ENCODE assay signal across 25 cellular contexts in genomic region chr10:61486251-61486650, GRCh38. TPM values are rescaled to one million over a fixed set of nuclear protein-coding genes. Genes with fewer than 3 reads are reported as not detected.
DNase-seq lines count a peak whose midpoint lies in the region; ATAC-seq and TF ChIP-seq lines count a peak whose summit lies in the region.
"Had no signal": no experiment of that assay in that cellular context is flagged by ENCODE, and none has a peak within 500 bp of the region (broad histone marks: within the 10 kb centered on the region; RNA-seq: fewer than 3 reads in every experiment).

No MANE protein-coding gene starts in this region.

- no peak for TF ChIP-seq CTCF in DND-41 (IDR thresholded peaks at IDR 0.05; ENCODE audit: borderline replicate concordance, extremely low read depth, low read length, poor library complexity, severe bottlenecking)
- TF ChIP-seq CTCF in osteocyte (IDR thresholded peaks at IDR 0.05): no peak
- TF ChIP-seq CTCF in upper lobe of right lung (IDR thresholded peaks at IDR 0.05): no peak
- TF ChIP-seq CTCF in GM10248 (IDR thresholded peaks at IDR 0.05; ENCODE audit: control extremely low read depth, extremely low read depth, low read depth, missing control alignments): no peak

- H3K4me1 Mint-ChIP-seq in osteocyte (ENCODE audit: unreplicated experiment): peaks cover 24% of the 10 kb centered on the region
- H3K4me1 Mint-ChIP-seq: B cell; CD8-positive, alpha-beta memory T cell had no signal

- H3K9ac ChIP-seq in DND-41 (ENCODE audit: low read depth, low read length) (no peak overlapping the region), adipocyte (ENCODE audit: low read length) (no peak overlapping the region)
- H3K9ac ChIP-seq: SK-N-SH had no signal

- no peaks in the 10 kb centered on the region for H3K36me3 Mint-ChIP-seq in osteocyte (ENCODE audit: unreplicated experiment)
- H3K36me3 Mint-ChIP-seq: CD8-positive, alpha-beta memory T cell had no signal

- H3K4me3 Mint-ChIP-seq in osteocyte (ENCODE audit: unreplicated experiment): no peak overlapping the region
- H3K4me3 Mint-ChIP-seq: B cell; CD8-positive, alpha-beta memory T cell had no signal

- peak overlapping the region; percentile 23; the same call in 1 of the 2 replicates for H2AFZ ChIP-seq in DND-41 (ENCODE audit: low read depth, low read length)

- intact Hi-C loops in upper lobe of right lung (cut with DNase I): no loop called here
- intact Hi-C loops in sciatic nerve (cut with DNase I): no loop called here

- H3K27ac ChIP-seq in DND-41 (ENCODE audit: low read length) (no peak overlapping the region), upper lobe of right lung (no peak overlapping the region)
- H3K27ac ChIP-seq: A549, C4-2B had no signal

- peak overlapping the region; percentile 52 for H3K27ac Mint-ChIP-seq in osteocyte (ENCODE audit: unreplicated experiment)
- H3K27ac Mint-ChIP-seq: B cell; CD8-positive, alpha-beta memory T cell had no signal

- H4K20me1 ChIP-seq in DND-41 (ENCODE audit: insufficient read depth, low read length): no peaks in the 10 kb centered on the region

- CTCF ChIA-PET in GM10248 (lab: Yijun Ruan, JAX): no interaction called here

- H3K9me3 ChIP-seq in DND-41 (ENCODE audit: insufficient read depth, low read length, severe bottlenecking): no peaks in the 10 kb centered on the region
- H3K9me3 ChIP-seq in adipocyte (ENCODE audit: control insufficient read depth, low read length): no peaks in the 10 kb centered on the region
- H3K9me3 ChIP-seq in upper lobe of right lung: no peaks in the 10 kb centered on the region
- H3K9me3 ChIP-seq: A549, SK-N-SH had no signal

- H3K4me1 ChIP-seq in DND-41 (ENCODE audit: insufficient read depth, low read length) (peaks cover 7% of the 10 kb centered on the region; the same call in 1 of the 2 replicates), adipocyte (ENCODE audit: control insufficient read depth, insufficient read depth, low read length) (peaks cover 13% of the 10 kb centered on the region), upper lobe of right lung (peaks cover 6% of the 10 kb centered on the region)
- H3K4me1 ChIP-seq: A549 had no signal

- H3K27me3 Mint-ChIP-seq in osteocyte (ENCODE audit: unreplicated experiment): no peaks in the 10 kb centered on the region
- H3K27me3 Mint-ChIP-seq: B cell had no signal

- ATAC-seq in DND-41 (ENCODE audit: insufficient read depth, low read depth): no peak
- no peak for ATAC-seq in upper lobe of right lung
- ATAC-seq in sciatic nerve: no peak
- ATAC-seq in HG03354 (IDR thresholded peaks at IDR 0.05; ENCODE audit: poor library complexity, severe bottlenecking, unreplicated experiment): no peak
- ATAC-seq: A549, HCT116, HepG2, K562 had no signal

- H3K4me3 ChIP-seq in DND-41 (ENCODE audit: low read depth in 1 of 2, low read length in 2 of 2) (no peak overlapping the region), adipocyte (ENCODE audit: low read length) (no peak overlapping the region), upper lobe of right lung (no peak overlapping the region)
- H3K4me3 ChIP-seq: A549, K562 had no signal

- H3K27me3 ChIP-seq in DND-41 (ENCODE audit: insufficient read depth, low read length, poor library complexity) (no peaks in the 10 kb centered on the region), adipocyte (replicated peaks; ENCODE audit: control insufficient read depth, insufficient read depth, low read length) (no peaks in the 10 kb centered on the region), upper lobe of right lung (no peaks in the 10 kb centered on the region)

- no peaks in the 10 kb centered on the region for H3K79me2 ChIP-seq in DND-41 (ENCODE audit: insufficient read depth, low read length)

- peaks cover 3% of the 10 kb centered on the region for H3K9me3 Mint-ChIP-seq in osteocyte (ENCODE audit: unreplicated experiment)

- H3K4me2 ChIP-seq in DND-41 (ENCODE audit: insufficient read depth, low read length): no peak overlapping the region
- H3K4me2 ChIP-seq: A549, SK-N-SH had no signal

- POLR2A ChIA-PET in GM10248 (lab: Yijun Ruan, JAX): no interaction called here

- no peaks in the 10 kb centered on the region for H3K36me3 ChIP-seq in DND-41 (ENCODE audit: insufficient read depth, low read length)
- H3K36me3 ChIP-seq in adipocyte (ENCODE audit: control insufficient read depth, insufficient read depth, low read length, severe bottlenecking): no peaks in the 10 kb centered on the region
- no peaks in the 10 kb centered on the region for H3K36me3 ChIP-seq in upper lobe of right lung

- DNase-seq in DND-41 (no peak), adipocyte (ENCODE audit: low read depth) (peak; percentile 59), fibroblast of peridontal ligament (ENCODE audit: extremely low read depth) (peak; percentile 69), osteocyte (ENCODE audit: extremely low spot score, unreplicated experiment) (no peak), upper lobe of right lung (no peak), sciatic nerve (ENCODE audit: low spot score) (no peak), GM10248 (ENCODE audit: extremely low spot score) (no peak)
- DNase-seq: CD8-positive, alpha-beta memory T cell; DMS79 treated with DMSO at 0.1 percent for 48 hours; NCI-H1105 treated with DMSO at 0.1 percent for 48 hours; NCI-H146; NCI-H446; NCI-H524 treated with DMSO at 0.1 percent for 48 hours; NCI-H774; SK-N-SH; SW 1271 had no signal

RNA-seq across cellular contexts. Expression of gene TMEM26, which starts 33.1 kb away (rescaled TPM):
- total RNA-seq in osteocyte (3.6 and 3.9 TPM in 2 replicates), upper lobe of right lung (0.46 TPM), sciatic nerve (0.53 TPM)
- total RNA-seq: B cell; CD8-positive, alpha-beta memory T cell; HepG2; HT1080; K562; MCF 10A had no signal

Comparison
In these comparisons a context has a peak if more than half of its experiments do, and no peak if none do; other contexts are left out.
1. DNase-seq: peak in adipocyte (single experiment) and fibroblast of peridontal ligament (single experiment); none in DND-41 (single experiment), osteocyte (single experiment), upper lobe of right lung (single experiment), sciatic nerve (single experiment) and GM10248 (single experiment).